32 cellular contexts compared by ENCODE assay signal in the genomic region with DNA sequence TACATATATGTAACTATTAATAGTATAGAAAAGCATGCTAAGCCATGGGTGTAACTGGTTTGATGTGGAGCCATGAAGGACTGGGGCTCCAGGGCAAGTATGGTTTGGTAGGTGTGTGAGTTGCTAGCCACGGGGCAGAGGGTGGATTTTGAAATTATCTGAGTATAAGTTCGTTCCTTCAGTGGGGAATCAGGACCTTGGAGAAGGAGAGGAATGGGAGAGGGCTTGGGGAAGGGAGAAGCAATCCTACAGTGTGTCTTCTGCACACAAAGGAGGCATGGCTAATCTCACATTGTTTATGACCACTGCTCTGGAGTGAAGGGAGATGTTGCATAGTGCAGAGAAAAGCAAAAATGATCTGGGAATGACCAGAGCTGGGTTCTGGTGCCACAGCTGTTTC.
DNase-seq lines count a peak whose midpoint lies in the region; ATAC-seq, FAIRE-seq and TF ChIP-seq lines count a peak whose summit lies in the region.
"Had no signal": no experiment of that assay in that cellular context is flagged by ENCODE, and none has a peak within 500 bp of the region (broad histone marks: within the 10 kb centered on the region; RNA-seq: fewer than 3 reads in every experiment).

No MANE protein-coding gene starts in this region.

- H3K27ac ChIP-seq in A549: no peak overlapping the region
- H3K27ac ChIP-seq in HEK293 (ENCODE audit: extremely low read depth, low read depth, low read length): no peak overlapping the region
- H3K27ac ChIP-seq: 22Rv1; BLaER1; BLaER1 treated with 17β-estradiol and CSF1 and Interleukin-3, amounts not matched to agents 10 nM and 100 nM; C4-2B had no signal

- no peak for TF ChIP-seq EP300 in A549 (IDR thresholded peaks at IDR 0.05)

- H3K4me3 ChIP-seq in A549 (no peak overlapping the region), HEK293 (ENCODE audit: low read depth, low read length) (no peak overlapping the region)
- H3K4me3 ChIP-seq: BLaER1; BLaER1 treated with 17β-estradiol and CSF1 and Interleukin-3, amounts not matched to agents 10 nM and 100 nM had no signal

- H3K4me1 ChIP-seq in A549 (no peaks in the 10 kb centered on the region), HEK293 (ENCODE audit: control insufficient read depth, insufficient read depth, low read length) (no peaks in the 10 kb centered on the region)
- H3K4me1 ChIP-seq: BLaER1; BLaER1 treated with 17β-estradiol and CSF1 and Interleukin-3, amounts not matched to agents 10 nM and 100 nM; Caco-2 had no signal

- no peak for TF ChIP-seq POLR2A in A549 (IDR thresholded peaks at IDR 0.05; ENCODE audit: low read length)

- H3K36me3 ChIP-seq in HEK293 (ENCODE audit: control insufficient read depth in 2 of 2, insufficient read depth in 1 of 2, low read length in 2 of 2): no peaks in the 10 kb centered on the region
- H3K36me3 ChIP-seq: BE2C; BLaER1; BLaER1 treated with 17β-estradiol and CSF1 and Interleukin-3, amounts not matched to agents 10 nM and 100 nM had no signal

- no peak for ATAC-seq in A549
- ATAC-seq: CD8-positive, alpha-beta T cell had no signal

- FAIRE-seq in A549 (lab: Jason Lieb, UNC) (no peak), urothelium cell line (lab: Jason Lieb, UNC) (peak; percentile 30)
- FAIRE-seq: A204.1, D721Med had no signal

- H3K4me2 ChIP-seq in A549: no peak overlapping the region
- H3K4me2 ChIP-seq: BLaER1; BLaER1 treated with 17β-estradiol and CSF1 and Interleukin-3, amounts not matched to agents 10 nM and 100 nM had no signal

- no peak for DNase-seq in A549 (ENCODE audit: low read depth in 1 of 2, low spot score in 1 of 2)
- no peak for DNase-seq in urothelium cell line (ENCODE audit: low spot score)
- DNase-seq in effector CD8-positive, alpha-beta T cell (lab: John Stamatoyannopoulos, UW): no peak
- DNase-seq in superior temporal gyrus (ENCODE audit: extremely low spot score): no peak
- DNase-seq in NCI-H1694 (lab: John Stamatoyannopoulos, UW): no peak
- DNase-seq: 8988T; ACHN; AML-193; BE2C; C1 segment of cervical spinal cord; Caco-2; Calu3; CD4-positive, alpha-beta memory T cell; CD4-positive, alpha-beta T cell; CD4-positive, CD25-positive, alpha-beta regulatory T cell; CD8-positive, alpha-beta memory T cell; CD8-positive, alpha-beta T cell; COR-L47; DMS 273 treated with DMSO at 0.1 percent for 48 hours; DMS153; DMS53; DMS79; DMS79 treated with DMSO at 0.1 percent for 48 hours; DND-41; EL had no signal

- H3K9me3 ChIP-seq in A549: no peaks in the 10 kb centered on the region
- H3K9me3 ChIP-seq in HEK293 (ENCODE audit: control insufficient read depth, insufficient read depth, low read depth, low read length): no peaks in the 10 kb centered on the region
- H3K9me3 ChIP-seq: BE2C, BLaER1, Caco-2 had no signal

- no peak for TF ChIP-seq RAD21 in A549 (conservative IDR thresholded peaks at IDR 0.05 in 1 of 2, IDR thresholded peaks at IDR 0.05 in 1 of 2)

- WGBS in A549 (ENCODE audit: missing lambda C conversion rate): 9% methylated on average over 2 of the region's 2 CpGs

- POLR2A ChIA-PET in A549 (lab: Yijun Ruan, JAX) (no interaction called here), HEK293 (lab: Yijun Ruan, JAX) (interaction anchor here (0.7 kb wide), 1 partner anchor 8 kb away, joined by 4 read pairs; no protein-coding TSS in a partner anchor)

- CTCF ChIA-PET in A549 (lab: Yijun Ruan, JAX) (interaction anchor here (1.3 kb wide), 1 partner anchor 8 kb away, joined by 4 read pairs; no protein-coding TSS in a partner anchor), HEK293 (lab: Yijun Ruan, JAX) (interaction anchor here (0.5 kb wide), 1 partner anchor 43 kb away, joined by 3 read pairs; no protein-coding TSS in a partner anchor)

- TF ChIP-seq CTCF in A549 (IDR thresholded peaks at IDR 0.05) (no peak), HEK293 (tag by site-specific recombination; IDR thresholded peaks at IDR 0.05) (no peak)

TF ChIP-seq in A549, 52 proteins besides CTCF, POLR2A, EP300 and RAD21:
- TF ChIP-seq NFE2L2 (conservative IDR thresholded peaks at IDR 0.05; ENCODE audit: low read length): no peak
- TF ChIP-seq REST (IDR thresholded peaks at IDR 0.05): peak; percentile 42; the same call in 1 of the 2 replicates
- no peak for TF ChIP-seq HEYL (CRISPR knock-in tag; IDR thresholded peaks at IDR 0.05)

TF ChIP-seq in HEK293, 187 proteins besides CTCF, POLR2A, EP300 and RAD21:
- no peak for TF ChIP-seq ZNF404 (tag by site-specific recombination; IDR thresholded peaks at IDR 0.05)
- TF ChIP-seq ZNF274 (IDR thresholded peaks at IDR 0.05; ENCODE audit: low read length): no peak
- TF ChIP-seq ZNF274 (tag by site-specific recombination; IDR thresholded peaks at IDR 0.05; ENCODE audit: borderline replicate concordance): no peak
- peak; percentile 78 for TF ChIP-seq REST (tag by site-specific recombination; IDR thresholded peaks at IDR 0.05)

Comparison
In these comparisons a context has a peak if more than half of its experiments do, and no peak if none do; other contexts are left out.
1. Of the 5 proteins assayed by ChIP-seq in both HEK293 and A549: peak only in HEK293: none; only in A549: none; in both: REST; in neither: 4.